In genomic region chr14:63200767-63201166, GRCh38 we compare ENCODE assay signal across 23 cellular contexts. TPM values are rescaled to one million over a fixed set of nuclear protein-coding genes. Genes with fewer than 3 reads are reported as not detected.
"Had no signal": no experiment of that assay in that cellular context is flagged by ENCODE, and none has a peak within 500 bp of the region (broad histone marks: within the 10 kb centered on the region; RNA-seq: fewer than 3 reads in every experiment).

No MANE protein-coding gene starts in this region.

- H3K27me3 ChIP-seq: adrenal gland, ascending aorta, colonic mucosa, hepatocyte, right lobe of liver, testis, upper lobe of left lung had no signal

- H3K4me1 ChIP-seq: colonic mucosa, parathyroid adenoma, right lobe of liver had no signal

- H3K9me3 ChIP-seq: adrenal gland, ascending aorta, colonic mucosa, mucosa of descending colon, right lobe of liver, testis, upper lobe of left lung had no signal

- H2AFZ ChIP-seq: hepatocyte, parathyroid adenoma had no signal

- H3K27ac ChIP-seq: adrenal gland, ascending aorta, colonic mucosa, hepatocyte, parathyroid adenoma, right lobe of liver, skin epidermis, testis, upper lobe of left lung had no signal

- H3K4me3 ChIP-seq: adrenal gland, ascending aorta, colonic mucosa, hepatocyte, mucosa of descending colon, right lobe of liver, skin epidermis, testis, upper lobe of left lung had no signal

- H3K4me2 ChIP-seq: hepatocyte had no signal

- H3K9me3 Mint-ChIP-seq: activated T-cell treated with anti-CD3 and anti-CD28 coated beads, Interleukin-2, amount 50 U/mL, for 24 hours; activated T-helper 17 cell treated with anti-CD3 and anti-CD28 coated beads, Interleukin-2, amount 50 U/mL, for 72 hours had no signal

- H3K36me3 ChIP-seq: adrenal gland, ascending aorta, colonic mucosa, right lobe of liver, upper lobe of left lung had no signal

- H3K9ac ChIP-seq: parathyroid adenoma had no signal

- H3K4me1 Mint-ChIP-seq: activated T-helper 17 cell treated with anti-CD3 and anti-CD28 coated beads, Interleukin-2, amount 50 U/mL, for 72 hours; nephron progenitor cell; stimulated activated effector memory CD8-positive, alpha-beta T cell treated with anti-CD3 and anti-CD28 coated beads, Interleukin-12 subunit alpha, Interleukin-12 subunit beta, amount 100 ng/mL, for 72 hours had no signal

- H3K36me3 Mint-ChIP-seq: activated naive CD8-positive, alpha-beta T cell; stimulated activated effector memory CD8-positive, alpha-beta T cell treated with anti-CD3 and anti-CD28 coated beads, Interleukin-12 subunit alpha, Interleukin-12 subunit beta, amount 100 ng/mL, for 72 hours; WTC11 had no signal

- DNase-seq: activated T-cell treated with anti-CD3 and anti-CD28 coated beads, Interleukin-2, amount 50 U/mL, for 24 hours; colonic mucosa; erythroblast; glutamatergic neuron; mesendoderm; mucosa of descending colon; nephron progenitor cell; nucleus accumbens; right lobe of liver; stimulated activated CD4-positive, alpha-beta T cell treated with anti-CD3 and anti-CD28 coated beads, Interleukin-2, amount 100 ng/mL, for 24 hours; T-helper 9 cell; testis; upper lobe of left lung had no signal

- H3K27ac Mint-ChIP-seq: activated naive CD8-positive, alpha-beta T cell; activated T-cell treated with anti-CD3 and anti-CD28 coated beads, Interleukin-2, amount 50 U/mL, for 24 hours; activated T-helper 17 cell treated with anti-CD3 and anti-CD28 coated beads, Interleukin-2, amount 50 U/mL, for 72 hours; nephron progenitor cell; stimulated activated effector memory CD8-positive, alpha-beta T cell treated with anti-CD3 and anti-CD28 coated beads, Interleukin-12 subunit alpha, Interleukin-12 subunit beta, amount 100 ng/mL, for 72 hours; WTC11 had no signal

- H3K4me3 Mint-ChIP-seq: activated naive CD8-positive, alpha-beta T cell; activated T-cell treated with anti-CD3 and anti-CD28 coated beads, Interleukin-2, amount 50 U/mL, for 24 hours; activated T-helper 17 cell treated with anti-CD3 and anti-CD28 coated beads, Interleukin-2, amount 50 U/mL, for 72 hours; nephron progenitor cell; stimulated activated effector memory CD8-positive, alpha-beta T cell treated with anti-CD3 and anti-CD28 coated beads, Interleukin-12 subunit alpha, Interleukin-12 subunit beta, amount 100 ng/mL, for 72 hours; WTC11 had no signal

- H3K79me2 ChIP-seq: hepatocyte, parathyroid adenoma had no signal

RNA-seq across cellular contexts. Expression of gene RHOJ, which starts 3.5 kb away (rescaled TPM):
- total RNA-seq: activated T-helper 17 cell treated with anti-CD3 and anti-CD28 coated beads, Interleukin-2, amount 50 U/mL, for 72 hours; T-helper 1 cell treated with Interleukin-12 subunit alpha and Interleukin-12 subunit beta and Interleukin-4 antibody, amounts not matched to agents 30 ng/mL and 1 ng/mL, for 36 hours had no signal
